Comparison of ENCODE assay signal across 25 cellular contexts in the genomic region with DNA sequence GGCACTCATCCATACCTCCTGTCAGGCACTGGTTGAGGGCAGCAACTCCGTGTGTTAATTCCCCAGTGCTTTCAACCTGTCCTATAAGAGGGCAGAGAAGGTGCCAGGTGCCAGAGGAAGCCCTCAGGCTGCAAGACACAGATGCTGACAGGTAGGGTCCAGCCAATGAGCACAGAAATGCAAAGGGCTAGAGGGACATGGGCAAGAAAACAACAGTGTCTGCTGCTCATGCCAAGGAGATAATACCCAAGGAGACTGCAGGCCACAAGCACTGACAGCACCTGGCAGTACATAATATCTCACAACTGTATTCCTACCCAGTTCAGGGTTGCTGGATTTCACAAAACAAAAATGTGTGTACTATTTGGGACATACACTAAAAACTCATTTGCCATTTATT.
"Had no signal": no experiment of that assay in that cellular context is flagged by ENCODE, and none has a peak within 500 bp of the region (broad histone marks: within the 10 kb centered on the region; RNA-seq: fewer than 3 reads in every experiment).

No MANE protein-coding gene starts in this region.

- H3K27me3 ChIP-seq: dorsolateral prefrontal cortex, esophagus muscularis mucosa, gastroesophageal sphincter, heart left ventricle, hepatocyte had no signal

- H3K9me3 ChIP-seq: esophagus muscularis mucosa, gastroesophageal sphincter, heart left ventricle, left ventricle myocardium inferior, lower lobe of right lung, mucosa of descending colon had no signal

- FAIRE-seq: colon, endothelial cell of umbilical vein, frontal cortex, kidney had no signal

- ATAC-seq: gastroesophageal sphincter, heart left ventricle, left colon, left lobe of liver, lower lobe of right lung, mucosa of descending colon had no signal

- H3K4me2 ChIP-seq: hepatocyte had no signal

- H2AFZ ChIP-seq: hepatocyte had no signal

- H3K27ac ChIP-seq: coronary artery, dorsolateral prefrontal cortex, esophagus muscularis mucosa, gastroesophageal sphincter, heart left ventricle, hepatocyte, left ventricle myocardium inferior, lower lobe of right lung had no signal

- H3K36me3 ChIP-seq: esophagus muscularis mucosa, gastroesophageal sphincter, left ventricle myocardium inferior had no signal

- H3K4me3 ChIP-seq: coronary artery, dorsolateral prefrontal cortex, esophagus muscularis mucosa, gastroesophageal sphincter, heart left ventricle, hepatocyte, left ventricle myocardium inferior, lower lobe of right lung, mucosa of descending colon had no signal

- DNase-seq: dermis blood vessel endothelial cell; dorsolateral prefrontal cortex; effector CD4-positive, alpha-beta T cell; effector memory CD4-positive, alpha-beta T cell; foreskin fibroblast; heart left ventricle; hypothalamus; immature natural killer cell; islet precursor cell; kidney; kidney glomerular epithelial cell; left ventricle myocardium inferior; lower lobe of right lung; mesenchymal stem cell; mucosa of descending colon; naive B cell had no signal
